Comparison of ENCODE assay signal across 33 cellular contexts in the genomic region with DNA sequence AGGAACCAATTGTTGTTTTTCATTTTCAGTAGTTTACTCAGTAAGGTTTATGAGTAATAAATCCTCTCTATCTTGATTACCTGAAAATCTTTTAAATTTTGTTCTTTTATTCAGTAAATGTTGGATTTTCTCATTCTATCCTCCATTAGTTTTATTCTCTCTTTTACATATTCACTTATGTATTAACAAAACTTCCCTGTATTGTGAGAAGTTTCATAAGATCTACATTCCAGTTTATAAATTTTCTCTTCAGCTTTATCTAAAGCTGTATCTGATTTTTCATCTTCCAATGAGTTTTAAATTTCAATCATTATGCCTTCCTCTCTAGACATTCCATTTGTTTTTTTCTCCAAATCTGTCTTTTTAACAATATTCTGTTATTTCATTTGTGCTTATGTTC.
"Had no signal": no experiment of that assay in that cellular context is flagged by ENCODE, and none has a peak within 500 bp of the region (broad histone marks: within the 10 kb centered on the region; RNA-seq: fewer than 3 reads in every experiment).

No MANE protein-coding gene starts in this region.

- H3K27ac ChIP-seq: PC-9, RWPE1, SJCRH30, SK-N-MC had no signal

- ATAC-seq: Panc1, Right ventricle myocardium inferior, T-cell had no signal

- H3K9me3 ChIP-seq: MG63, SJCRH30 had no signal

- DNase-seq: Kasumi-1, MG63, NCI-H1048, NCI-H1092 treated with DMSO at 0.1 percent for 48 hours, NCI-H1105 treated with DMSO at 0.1 percent for 48 hours, NCI-H1417, NCI-H1436, NCI-H146, NCI-H1694, NCI-H187, NCI-H1930, NCI-H2029 treated with DMSO at 0.1 percent for 48 hours, NCI-H2081 treated with DMSO at 0.1 percent for 48 hours, NCI-H2107, NCI-H2171, NCI-H226, NCI-H446 treated with DMSO at 0.1 percent for 48 hours, NCI-H510A, NCI-H524, NCI-H526, NCI-H69, NCI-H748 treated with DMSO at 0.1 percent for 48 hours, NCI-H82, PC-9, SHP77, SIG-M5, SJCRH30, T-cell had no signal

- H3K4me1 ChIP-seq: SJCRH30 had no signal

- H3K27me3 ChIP-seq: MG63, SJCRH30 had no signal

- H3K4me3 ChIP-seq: MG63, PC-9, SJCRH30, SK-N-MC had no signal

- H3K36me3 ChIP-seq: MG63, SJCRH30 had no signal

- H2AFZ ChIP-seq: PC-9 had no signal

- FAIRE-seq: RCC 7860 had no signal

- H3K4me2 ChIP-seq: PC-9 had no signal
